ENCODE assay signal across 9 cellular contexts in genomic region chr11:126194121-126194543, GRCh38. TPM values are rescaled to one million over a fixed set of nuclear protein-coding genes. Genes with fewer than 3 reads are reported as not detected.
DNase-seq lines count a peak whose midpoint lies in the region; ATAC-seq, FAIRE-seq and TF ChIP-seq lines count a peak whose summit lies in the region.
"Had no signal": no experiment of that assay in that cellular context is flagged by ENCODE, and none has a peak within 500 bp of the region (broad histone marks: within the 10 kb centered on the region; RNA-seq: fewer than 3 reads in every experiment).

No MANE protein-coding gene starts in this region.

- H3K27me3 ChIP-seq in HL-60 (ENCODE audit: insufficient read depth, poor library complexity, severe bottlenecking) (no peaks in the 10 kb centered on the region), Peyer's patch (no peaks in the 10 kb centered on the region), thyroid gland (no peaks in the 10 kb centered on the region)
- H3K27me3 ChIP-seq: SJCRH30 had no signal

- no peak overlapping the region for H3K4me3 ChIP-seq in HL-60 (replicated peaks; ENCODE audit: insufficient read depth, low read length)
- H3K4me3 ChIP-seq in Peyer's patch: no peak overlapping the region
- H3K4me3 ChIP-seq in thyroid gland (replicated peaks in 1 of 3): no peak overlapping the region
- H3K4me3 ChIP-seq: SJCRH30 had no signal

- TF ChIP-seq POLR2A in Peyer's patch (IDR thresholded peaks at IDR 0.05) (no peak), thyroid gland (IDR thresholded peaks at IDR 0.05) (no peak)

- H3K36me3 ChIP-seq in Peyer's patch (peaks cover 0 to 43% (median 0%) of the 10 kb centered on the region in 3 donors), thyroid gland (peaks cover 0 to 7% of the 10 kb centered on the region in 2 donors)

- FAIRE-seq in D721Med (lab: Jason Lieb, UNC): no peak

- ATAC-seq in GM21576 (IDR thresholded peaks at IDR 0.05; ENCODE audit: unreplicated experiment) (no peak), GM18520 (IDR thresholded peaks at IDR 0.05; ENCODE audit: unreplicated experiment) (no peak)

- peak; percentile 50 for DNase-seq in D721Med (ENCODE audit: insufficient read length, low spot score)
- DNase-seq in HL-60 (ENCODE audit: low read depth in 1 of 2, low spot score in 1 of 2): peak in 1 of 2 experiments; percentile 26
- DNase-seq in Peyer's patch: peak in 1 of 3 donors; percentile 72
- DNase-seq in T47D (ENCODE audit: low read depth in 1 of 2, low spot score in 1 of 2): peak; percentile 74 to 84
- DNase-seq in kidney glomerular epithelial cell (lab: John Stamatoyannopoulos, UW): peak; percentile 29
- DNase-seq in thyroid gland: peak; percentile 47 to 50

- intact Hi-C loops in thyroid gland (cut with DNase I): loop anchor here (5.0 kb wide), 1 partner anchor 252 kb away; no protein-coding TSS in a partner anchor

- in situ Hi-C loops in T47D (cut with HindIII; ENCODE audit: low pct_unique_long_range_greater_than_20kb, low sequenced_read_pairs): loop anchor here (25.0 kb wide), 1 partner anchor 282 kb away; the partner anchor contains the start of genes DDX25 and PUS3

- H3K4me1 ChIP-seq in Peyer's patch (no peaks in the 10 kb centered on the region), thyroid gland (peaks cover 0 to 4% of the 10 kb centered on the region in 2 donors)
- H3K4me1 ChIP-seq: SJCRH30 had no signal

- no peaks in the 10 kb centered on the region for H3K9me3 ChIP-seq in Peyer's patch
- no peaks in the 10 kb centered on the region for H3K9me3 ChIP-seq in thyroid gland
- H3K9me3 ChIP-seq: SJCRH30 had no signal

- TF ChIP-seq CTCF in D721Med (IDR thresholded peaks at IDR 0.05; ENCODE audit: insufficient read depth, missing control alignments) (peak; percentile 83), HL-60 (IDR thresholded peaks at IDR 0.05; ENCODE audit: insufficient read depth, low read length) (peak; percentile 30), Peyer's patch (IDR thresholded peaks at IDR 0.05) (peak in 5 of 6 experiments; percentile 44 to 91 (median 85)), thyroid gland (IDR thresholded peaks at IDR 0.05) (peak in 5 of 6 experiments; percentile 60 to 90 (median 73))

- 31 to 37% methylated on average over 9 of the region's 9 CpGs for WGBS in thyroid gland, 2 donors

- no peak overlapping the region for H3K27ac ChIP-seq in HL-60 (replicated peaks)
- no peak overlapping the region for H3K27ac ChIP-seq in Peyer's patch
- no peak overlapping the region for H3K27ac ChIP-seq in thyroid gland
- H3K27ac ChIP-seq: SJCRH30 had no signal

RNA-seq across cellular contexts. Expression of gene RPUSD4, which starts 17.3 kb away (rescaled TPM):
- 10 to 100 TPM; 11.7 to 35.3 (median 23.6) TPM for total RNA-seq in Peyer's patch
- 10 to 100 TPM; 10.5 to 17.6 (median 14.6) TPM for total RNA-seq in thyroid gland

RNA-seq across cellular contexts. Expression of gene FAM118B, which starts 17.4 kb away (rescaled TPM):
- total RNA-seq in Peyer's patch (10 to 100 TPM; 22.9 to 36.9 (median 29.5) TPM), thyroid gland (10 to 100 TPM; 21.7 to 25.0 (median 23.3) TPM)

Comparison
In these comparisons a context has a peak if more than half of its experiments do, and no peak if none do; other contexts are left out.
1. CTCF ChIP-seq: peak in every context shown above with its lines; median percentile 85 in Peyer's patch; 83 in D721Med; 73 in thyroid gland; 30 in HL-60.